2 cellular contexts compared by ENCODE assay signal in the genomic region with DNA sequence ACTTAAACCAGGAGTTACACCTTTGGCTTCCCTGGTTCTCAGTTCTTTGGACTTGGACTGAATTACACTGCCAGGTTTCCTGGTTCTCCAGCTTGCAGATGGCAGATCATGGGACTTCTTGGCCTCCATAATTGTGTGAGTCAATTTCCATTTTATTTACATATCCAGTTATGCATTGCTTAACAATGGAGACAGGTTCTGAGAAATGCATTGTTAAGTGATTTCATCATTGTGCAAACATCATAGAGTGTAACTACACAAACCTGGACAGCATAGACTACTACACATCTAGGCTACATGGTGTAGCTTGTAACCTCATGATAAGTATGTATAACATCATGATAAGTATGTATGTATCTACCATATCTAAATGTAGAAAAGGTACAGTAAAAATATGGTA.
TF ChIP-seq lines count a peak whose summit lies in the region.

No MANE protein-coding gene starts in this region.

TF ChIP-seq in A549, 52 proteins besides CTCF, POLR2A, EP300 and RAD21 (continued from another document):
- TF ChIP-seq GATA3 (IDR thresholded peaks at IDR 0.05; ENCODE audit: borderline replicate concordance) (0 out of 2 replicates have a peak, but pooled peaks have one; percentile 21), ESRRA (IDR thresholded peaks at IDR 0.05; ENCODE audit: borderline replicate concordance, low read length) (no peak), CEBPB (IDR thresholded peaks at IDR 0.05) (peak; percentile 56 to 84; a peak in 3 of 4 replicates), ZC3H11A (IDR thresholded peaks at IDR 0.05) (0 out of 2 replicates have a peak, but pooled peaks have one; percentile 2), ZSCAN20 (CRISPR knock-in tag; IDR thresholded peaks at IDR 0.05) (no peak), FOSL2 (IDR thresholded peaks at IDR 0.05) (no peak), FOSL2 (CRISPR knock-in tag; IDR thresholded peaks at IDR 0.05) (peak; percentile 74)
- TF ChIP-seq, protein P1, sequence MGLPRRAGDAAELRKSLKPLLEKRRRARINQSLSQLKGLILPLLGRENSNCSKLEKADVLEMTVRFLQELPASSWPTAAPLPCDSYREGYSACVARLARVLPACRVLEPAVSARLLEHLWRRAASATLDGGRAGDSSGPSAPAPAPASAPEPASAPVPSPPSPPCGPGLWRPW (IDR thresholded peaks at IDR 0.05): 0 out of 2 replicates have a peak, but pooled peaks have one; percentile 13

TF ChIP-seq in K562, 482 proteins besides CTCF, POLR2A, EP300 and RAD21 (continued from another document):
- TF ChIP-seq CEBPG (CRISPR knock-in tag; IDR thresholded peaks at IDR 0.05) (no peak), CEBPG (tag; conservative IDR thresholded peaks at IDR 0.05 in 1 of 2, IDR thresholded peaks at IDR 0.05 in 1 of 2) (peak in 1 of 2 experiments; percentile 88; a peak in 2 of 4 replicates), RBM25 (IDR thresholded peaks at IDR 0.05; ENCODE audit: low read depth, low read length, severe bottlenecking) (no peak), ZNF830 (CRISPR knock-in tag; IDR thresholded peaks at IDR 0.05) (no peak), SOX6 (IDR thresholded peaks at IDR 0.05) (peak; percentile 32; the same call in 1 of the 2 replicates), ZNF133 (CRISPR knock-in tag; IDR thresholded peaks at IDR 0.05) (no peak), FOXA3 (CRISPR knock-in tag; conservative IDR thresholded peaks at IDR 0.05 in 1 of 2, IDR thresholded peaks at IDR 0.05 in 1 of 2) (peak in 1 of 2 experiments; percentile 64; a peak in 2 of 4 replicates), ZBED1 (IDR thresholded peaks at IDR 0.05) (no peak), RFX7 (CRISPR knock-in tag; IDR thresholded peaks at IDR 0.05) (no peak)
- TF ChIP-seq, protein P2, sequence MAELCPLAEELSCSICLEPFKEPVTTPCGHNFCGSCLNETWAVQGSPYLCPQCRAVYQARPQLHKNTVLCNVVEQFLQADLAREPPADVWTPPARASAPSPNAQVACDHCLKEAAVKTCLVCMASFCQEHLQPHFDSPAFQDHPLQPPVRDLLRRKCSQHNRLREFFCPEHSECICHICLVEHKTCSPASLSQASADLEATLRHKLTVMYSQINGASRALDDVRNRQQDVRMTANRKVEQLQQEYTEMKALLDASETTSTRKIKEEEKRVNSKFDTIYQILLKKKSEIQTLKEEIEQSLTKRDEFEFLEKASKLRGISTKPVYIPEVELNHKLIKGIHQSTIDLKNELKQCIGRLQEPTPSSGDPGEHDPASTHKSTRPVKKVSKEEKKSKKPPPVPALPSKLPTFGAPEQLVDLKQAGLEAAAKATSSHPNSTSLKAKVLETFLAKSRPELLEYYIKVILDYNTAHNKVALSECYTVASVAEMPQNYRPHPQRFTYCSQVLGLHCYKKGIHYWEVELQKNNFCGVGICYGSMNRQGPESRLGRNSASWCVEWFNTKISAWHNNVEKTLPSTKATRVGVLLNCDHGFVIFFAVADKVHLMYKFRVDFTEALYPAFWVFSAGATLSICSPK (IDR thresholded peaks at IDR 0.05; ENCODE audit: borderline replicate concordance): no peak
- TF ChIP-seq, protein P3, sequence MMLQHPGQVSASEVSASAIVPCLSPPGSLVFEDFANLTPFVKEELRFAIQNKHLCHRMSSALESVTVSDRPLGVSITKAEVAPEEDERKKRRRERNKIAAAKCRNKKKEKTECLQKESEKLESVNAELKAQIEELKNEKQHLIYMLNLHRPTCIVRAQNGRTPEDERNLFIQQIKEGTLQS (IDR thresholded peaks at IDR 0.05): peak; percentile 29; the same call in 1 of the 2 replicates
- TF ChIP-seq, protein P3 (CRISPR knock-in tag; conservative IDR thresholded peaks at IDR 0.05): no peak
- TF ChIP-seq, protein P4, sequence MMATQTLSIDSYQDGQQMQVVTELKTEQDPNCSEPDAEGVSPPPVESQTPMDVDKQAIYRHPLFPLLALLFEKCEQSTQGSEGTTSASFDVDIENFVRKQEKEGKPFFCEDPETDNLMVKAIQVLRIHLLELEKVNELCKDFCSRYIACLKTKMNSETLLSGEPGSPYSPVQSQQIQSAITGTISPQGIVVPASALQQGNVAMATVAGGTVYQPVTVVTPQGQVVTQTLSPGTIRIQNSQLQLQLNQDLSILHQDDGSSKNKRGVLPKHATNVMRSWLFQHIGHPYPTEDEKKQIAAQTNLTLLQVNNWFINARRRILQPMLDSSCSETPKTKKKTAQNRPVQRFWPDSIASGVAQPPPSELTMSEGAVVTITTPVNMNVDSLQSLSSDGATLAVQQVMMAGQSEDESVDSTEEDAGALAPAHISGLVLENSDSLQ (IDR thresholded peaks at IDR 0.05): no peak
- TF ChIP-seq, protein P5, sequence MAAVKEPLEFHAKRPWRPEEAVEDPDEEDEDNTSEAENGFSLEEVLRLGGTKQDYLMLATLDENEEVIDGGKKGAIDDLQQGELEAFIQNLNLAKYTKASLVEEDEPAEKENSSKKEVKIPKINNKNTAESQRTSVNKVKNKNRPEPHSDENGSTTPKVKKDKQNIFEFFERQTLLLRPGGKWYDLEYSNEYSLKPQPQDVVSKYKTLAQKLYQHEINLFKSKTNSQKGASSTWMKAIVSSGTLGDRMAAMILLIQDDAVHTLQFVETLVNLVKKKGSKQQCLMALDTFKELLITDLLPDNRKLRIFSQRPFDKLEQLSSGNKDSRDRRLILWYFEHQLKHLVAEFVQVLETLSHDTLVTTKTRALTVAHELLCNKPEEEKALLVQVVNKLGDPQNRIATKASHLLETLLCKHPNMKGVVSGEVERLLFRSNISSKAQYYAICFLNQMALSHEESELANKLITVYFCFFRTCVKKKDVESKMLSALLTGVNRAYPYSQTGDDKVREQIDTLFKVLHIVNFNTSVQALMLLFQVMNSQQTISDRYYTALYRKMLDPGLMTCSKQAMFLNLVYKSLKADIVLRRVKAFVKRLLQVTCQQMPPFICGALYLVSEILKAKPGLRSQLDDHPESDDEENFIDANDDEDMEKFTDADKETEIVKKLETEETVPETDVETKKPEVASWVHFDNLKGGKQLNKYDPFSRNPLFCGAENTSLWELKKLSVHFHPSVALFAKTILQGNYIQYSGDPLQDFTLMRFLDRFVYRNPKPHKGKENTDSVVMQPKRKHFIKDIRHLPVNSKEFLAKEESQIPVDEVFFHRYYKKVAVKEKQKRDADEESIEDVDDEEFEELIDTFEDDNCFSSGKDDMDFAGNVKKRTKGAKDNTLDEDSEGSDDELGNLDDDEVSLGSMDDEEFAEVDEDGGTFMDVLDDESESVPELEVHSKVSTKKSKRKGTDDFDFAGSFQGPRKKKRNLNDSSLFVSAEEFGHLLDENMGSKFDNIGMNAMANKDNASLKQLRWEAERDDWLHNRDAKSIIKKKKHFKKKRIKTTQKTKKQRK (IDR thresholded peaks at IDR 0.05; ENCODE audit: borderline replicate concordance, low read depth, low read length): no peak
